Comparison of ENCODE assay signal across 13 cellular contexts in the genomic region with DNA sequence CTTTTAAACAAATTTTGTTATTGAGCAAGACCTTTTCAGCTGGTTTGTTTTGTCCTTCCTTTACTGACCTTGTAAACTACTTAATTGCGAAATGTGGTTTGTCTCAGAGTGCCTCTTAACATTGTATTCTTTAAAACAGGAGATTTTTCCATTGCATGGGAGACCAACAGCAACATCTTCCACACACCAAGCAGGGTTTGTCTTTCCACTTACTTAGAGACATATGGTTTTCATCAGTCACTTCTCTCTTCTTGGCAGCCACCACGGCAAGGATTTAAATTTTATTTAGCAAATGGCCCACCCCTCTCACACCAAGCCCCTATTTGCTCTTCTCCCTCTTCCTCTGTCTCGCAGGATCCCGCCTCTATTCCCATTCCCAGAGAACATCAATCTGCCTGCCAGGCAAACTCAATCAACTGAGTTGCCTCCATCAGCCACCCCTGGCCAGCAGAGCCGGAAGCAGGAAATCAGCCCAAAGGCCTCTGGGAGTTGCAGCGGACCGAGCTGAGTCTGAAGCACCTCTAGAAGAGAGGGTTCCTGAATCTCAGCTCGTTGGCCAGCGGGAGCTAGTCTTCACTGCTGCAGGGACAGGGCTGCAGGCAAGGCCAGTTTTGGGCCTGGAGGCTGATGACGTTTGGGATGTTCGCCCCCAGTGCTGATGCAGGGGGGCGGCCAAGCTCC. TPM values are rescaled to one million over a fixed set of nuclear protein-coding genes. Genes with fewer than 3 reads are reported as not detected.
DNase-seq lines count a peak whose midpoint lies in the region; ATAC-seq and TF ChIP-seq lines count a peak whose summit lies in the region.
"Had no signal": no experiment of that assay in that cellular context is flagged by ENCODE, and none has a peak within 500 bp of the region (broad histone marks: within the 10 kb centered on the region; RNA-seq: fewer than 3 reads in every experiment).

No MANE protein-coding gene starts in this region.

- no peaks in the 10 kb centered on the region for H3K4me1 ChIP-seq in osteoblast (ENCODE audit: insufficient read depth, low read length)

- H3K27ac ChIP-seq in AG04450 (ENCODE audit: low read depth, low read length) (no peak overlapping the region), osteoblast (ENCODE audit: low read depth, low read length) (no peak overlapping the region)

- no peak overlapping the region for H3K4me3 ChIP-seq in AG04450 (ENCODE audit: low read depth, low read length)
- no peak overlapping the region for H3K4me3 ChIP-seq in osteoblast (ENCODE audit: insufficient read depth, low read length)
- H3K4me3 ChIP-seq: GM23338 had no signal

- H3K27me3 ChIP-seq in AG04450 (ENCODE audit: control insufficient read depth, insufficient read depth, low read length) (peaks cover 54% of the 10 kb centered on the region), osteoblast (ENCODE audit: insufficient read depth, low read length) (peaks cover 33% of the 10 kb centered on the region)

- DNase-seq in AG04450 (ENCODE audit: low read depth, low spot score) (peak; percentile 6), M059J (ENCODE audit: low read depth) (peak; percentile 7), fibroblast of gingiva (ENCODE audit: low read depth) (peak; percentile 92), osteoblast (ENCODE audit: insufficient read length, low spot score, missing footprints) (peak; percentile 8), LoVo (ENCODE audit: low spot score) (no peak), retina (no peak)
- DNase-seq: MV-4-11, NCI-H69 had no signal

- ATAC-seq in GM21367 (IDR thresholded peaks at IDR 0.05; ENCODE audit: unreplicated experiment) (no peak), HG02763 (IDR thresholded peaks at IDR 0.05; ENCODE audit: unreplicated experiment) (no peak)
- ATAC-seq: GM23338, left lobe of liver had no signal

- CTCF ChIA-PET in AG04450 (lab: Charles Lee): no interaction called here

- no peaks in the 10 kb centered on the region for H3K79me2 ChIP-seq in osteoblast (ENCODE audit: insufficient read depth, low read length)

- no peaks in the 10 kb centered on the region for H3K36me3 ChIP-seq in osteoblast (ENCODE audit: insufficient read depth, low read length)

- H2AFZ ChIP-seq in osteoblast (ENCODE audit: low read length): peak overlapping the region; percentile 47
- H2AFZ ChIP-seq: GM23338 had no signal

- TF ChIP-seq CTCF in AG04450 (IDR thresholded peaks at IDR 0.05; ENCODE audit: low read depth, low read length): no peak
- TF ChIP-seq CTCF in osteoblast (IDR thresholded peaks at IDR 0.05; ENCODE audit: extremely low read depth, low read depth, low read length): no peak

- H4K20me1 ChIP-seq in osteoblast (ENCODE audit: insufficient read depth, low read length): no peaks in the 10 kb centered on the region

- H3K9me3 ChIP-seq in AG04450 (ENCODE audit: control insufficient read depth, insufficient read depth, low read length) (peaks cover 3% of the 10 kb centered on the region; the same call in 1 of the 2 replicates), osteoblast (ENCODE audit: low read depth, low read length) (no peaks in the 10 kb centered on the region)

- H3K4me2 ChIP-seq in osteoblast (ENCODE audit: insufficient read depth, low read length): no peak overlapping the region
- H3K4me2 ChIP-seq: GM23338 had no signal

- POLR2A ChIA-PET in AG04450 (lab: Yijun Ruan, JAX): no interaction called here

RNA-seq across cellular contexts. Expression of a gene that starts 11.3 kb away (rescaled TPM):
- polyA plus RNA-seq in AG04450 (2011; rRNA removed): not detected in 2 replicates
- not detected in 2 replicates for polyA minus RNA-seq in AG04450 (2011; rRNA and poly(A)+ RNA removed)
- total RNA-seq in M059J (2014; rRNA removed; shearing (Covaris generic)): not detected in 2 replicates
- not detected in 2 replicates for total RNA-seq in osteoblast
- total RNA-seq: frontal cortex, GM23338, left lobe of liver had no signal
- polyA plus RNA-seq: GM23338 had no signal

RNA-seq across cellular contexts. Expression of a gene that starts 40.0 kb away (rescaled TPM):
- polyA plus RNA-seq in AG04450 (2011; rRNA removed): 0.04 and 0.05 TPM in 2 replicates
- polyA minus RNA-seq in AG04450 (2011; rRNA and poly(A)+ RNA removed): not detected in 2 replicates
- total RNA-seq in M059J (2014; rRNA removed; shearing (Covaris generic)): 2.4 and 2.8 TPM in 2 replicates
- total RNA-seq in osteoblast: not detected in 2 replicates
- total RNA-seq: GM23338 had no signal
- polyA plus RNA-seq: GM23338 had no signal

Comparison
In these comparisons a context has a peak if more than half of its experiments do, and no peak if none do; other contexts are left out.
1. DNase-seq: peak in AG04450 (single experiment), M059J (single experiment), fibroblast of gingiva (single experiment) and osteoblast (single experiment); none in LoVo (single experiment) and retina (single experiment).